21 cellular contexts compared by ENCODE assay signal in genomic region chrX:131577999-131578734, GRCh38. TPM values are rescaled to one million over a fixed set of nuclear protein-coding genes. Genes with fewer than 3 reads are reported as not detected.
DNase-seq lines count a peak whose midpoint lies in the region; ATAC-seq and TF ChIP-seq lines count a peak whose summit lies in the region.
"Had no signal": no experiment of that assay in that cellular context is flagged by ENCODE, and none has a peak within 500 bp of the region (broad histone marks: within the 10 kb centered on the region; RNA-seq: fewer than 3 reads in every experiment).

No MANE protein-coding gene starts in this region.

- peak overlapping the region; percentile 73 for H3K4me3 Mint-ChIP-seq in Caco-2 (ENCODE audit: unreplicated experiment)
- H3K4me3 Mint-ChIP-seq in WTC11 = peak overlapping the region; percentile 92
- no peak overlapping the region for H3K4me3 Mint-ChIP-seq in activated naive CD4-positive, alpha-beta T cell treated with anti-CD3 and anti-CD28 coated beads, Interleukin-2, amount 10 ng/mL, durations not matched to agents 7 days and 5 days
- H3K4me3 Mint-ChIP-seq: activated naive CD8-positive, alpha-beta T cell; CD8-positive, alpha-beta T cell had no signal

- H3K27ac Mint-ChIP-seq in Caco-2 (ENCODE audit: unreplicated experiment) (peak overlapping the region; percentile 98), WTC11 (peak overlapping the region; percentile 67)
- H3K27ac Mint-ChIP-seq in activated naive CD4-positive, alpha-beta T cell treated with anti-CD3 and anti-CD28 coated beads, Interleukin-2, amount 10 ng/mL, durations not matched to agents 7 days and 5 days = no peak overlapping the region
- H3K27ac Mint-ChIP-seq: activated naive CD8-positive, alpha-beta T cell; CD8-positive, alpha-beta T cell had no signal

- H3K36me3 ChIP-seq in Caco-2 (ENCODE audit: control insufficient read depth, insufficient read depth, low read length) = no peaks in the 10 kb centered on the region
- no peaks in the 10 kb centered on the region for H3K36me3 ChIP-seq in iPS-20b (ENCODE audit: insufficient read depth, low read depth, low read length)
- no peaks in the 10 kb centered on the region for H3K36me3 ChIP-seq in effector memory CD4-positive, alpha-beta T cell (ENCODE audit: control insufficient read depth, insufficient read depth, low read length)
- H3K36me3 ChIP-seq: breast epithelium, MG63 had no signal

- DNase-seq in Caco-2 = no peak
- DNase-seq in LNCaP clone FGC (ENCODE audit: low read depth) = no peak
- no peak for DNase-seq in WTC11 (ENCODE audit: low spot score)
- no peak for DNase-seq in effector memory CD4-positive, alpha-beta T cell
- DNase-seq in activated naive CD4-positive, alpha-beta T cell treated with anti-CD3 and anti-CD28 coated beads, Interleukin-2, amount 10 ng/mL, durations not matched to agents 7 days and 5 days = no peak
- DNase-seq in A172 (ENCODE audit: low spot score) = no peak
- DNase-seq: activated CD4-positive, alpha-beta T cell treated with anti-CD3 and anti-CD28 coated beads, Interleukin-2, amount 50 U/mL, for 4 hours; activated T-cell treated with anti-CD3 and anti-CD28 coated beads, Interleukin-2, amount 50 U/mL, for 48 hours; CD8-positive, alpha-beta T cell; dermis blood vessel endothelial cell; MG63; NCI-H748 treated with DMSO at 0.1 percent for 48 hours; stimulated activated CD4-positive, alpha-beta T cell treated with anti-CD3 and anti-CD28 coated beads, Interleukin-4, amount 100 ng/mL, for 1 hour had no signal

- no peak overlapping the region for H3K27ac ChIP-seq in iPS-20b (ENCODE audit: low read length)
- H3K27ac ChIP-seq in effector memory CD4-positive, alpha-beta T cell (ENCODE audit: insufficient read depth, low read length, poor library complexity, severe bottlenecking) = no peak overlapping the region
- H3K27ac ChIP-seq: breast epithelium, parathyroid adenoma, RWPE1 had no signal

- H3K4me1 Mint-ChIP-seq in Caco-2 (ENCODE audit: low read depth, unreplicated experiment) (peaks cover 9% of the 10 kb centered on the region), WTC11 (peaks cover 23% of the 10 kb centered on the region)
- no peaks in the 10 kb centered on the region for H3K4me1 Mint-ChIP-seq in activated naive CD4-positive, alpha-beta T cell treated with anti-CD3 and anti-CD28 coated beads, Interleukin-2, amount 10 ng/mL, durations not matched to agents 7 days and 5 days

- ATAC-seq in WTC11 (no peak), HG02588 (IDR thresholded peaks at IDR 0.05; ENCODE audit: unreplicated experiment) (no peak)
- ATAC-seq: CD8-positive, alpha-beta T cell had no signal

- H3K4me1 ChIP-seq in Caco-2 (no peaks in the 10 kb centered on the region), iPS-20b (ENCODE audit: insufficient read depth, low read length) (no peaks in the 10 kb centered on the region)
- H3K4me1 ChIP-seq in effector memory CD4-positive, alpha-beta T cell (ENCODE audit: control insufficient read depth, insufficient read depth, low read length, poor library complexity, severe bottlenecking) = no peaks in the 10 kb centered on the region
- H3K4me1 ChIP-seq: breast epithelium, parathyroid adenoma had no signal

- H3K9me3 Mint-ChIP-seq in Caco-2 (ENCODE audit: unreplicated experiment) (no peaks in the 10 kb centered on the region), WTC11 (0 out of 2 replicates have a peak, but pooled peaks cover 4% of the 10 kb centered on the region)
- H3K9me3 Mint-ChIP-seq in activated naive CD4-positive, alpha-beta T cell treated with anti-CD3 and anti-CD28 coated beads, Interleukin-2, amount 10 ng/mL, durations not matched to agents 7 days and 5 days = no peaks in the 10 kb centered on the region
- H3K9me3 Mint-ChIP-seq: CD8-positive, alpha-beta T cell had no signal

- BruUV-seq in Caco-2 (replicated peaks; lab: Mats Ljungman, UMichigan) = TSS peak; percentile 58

- POLR2A ChIA-PET in Caco-2 (lab: Charles Lee) = no interaction called here
- POLR2A ChIA-PET in WTC11 (lab: Charles Lee) = no interaction called here

- CTCF ChIA-PET in Caco-2 (lab: Charles Lee) = no interaction called here
- CTCF ChIA-PET in WTC11 (lab: Charles Lee) = no interaction called here
- CTCF ChIA-PET in activated naive CD4-positive, alpha-beta T cell treated with anti-CD3 and anti-CD28 coated beads, Interleukin-2, amount 10 ng/mL, durations not matched to agents 7 days and 5 days (lab: Charles Lee) = no interaction called here

- H3K9me3 ChIP-seq in Caco-2 (no peaks in the 10 kb centered on the region), iPS-20b (ENCODE audit: insufficient read depth, low read depth, low read length) (no peaks in the 10 kb centered on the region)
- no peaks in the 10 kb centered on the region for H3K9me3 ChIP-seq in effector memory CD4-positive, alpha-beta T cell (ENCODE audit: control insufficient read depth, low read length)
- H3K9me3 ChIP-seq: breast epithelium, MG63 had no signal

- H3K27me3 Mint-ChIP-seq in Caco-2 (ENCODE audit: insufficient read depth, unreplicated experiment) (no peaks in the 10 kb centered on the region), WTC11 (ENCODE audit: low read depth) (no peaks in the 10 kb centered on the region)
- H3K27me3 Mint-ChIP-seq in activated naive CD4-positive, alpha-beta T cell treated with anti-CD3 and anti-CD28 coated beads, Interleukin-2, amount 10 ng/mL, durations not matched to agents 7 days and 5 days = no peaks in the 10 kb centered on the region

- intact Hi-C loops in Caco-2 (cut with micrococcal nuclease; ENCODE audit: unreplicated experiment) = no loop called here

- H3K36me3 Mint-ChIP-seq in Caco-2 (ENCODE audit: insufficient read depth, unreplicated experiment) = peaks cover 5% of the 10 kb centered on the region
- H3K36me3 Mint-ChIP-seq in WTC11 = peaks cover 4% of the 10 kb centered on the region; the same call in 1 of the 2 replicates
- no peaks in the 10 kb centered on the region for H3K36me3 Mint-ChIP-seq in activated naive CD4-positive, alpha-beta T cell treated with anti-CD3 and anti-CD28 coated beads, Interleukin-2, amount 10 ng/mL, durations not matched to agents 7 days and 5 days
- H3K36me3 Mint-ChIP-seq: activated naive CD8-positive, alpha-beta T cell; CD8-positive, alpha-beta T cell had no signal

- H3K9ac ChIP-seq in iPS-20b (ENCODE audit: low read depth, low read length) = peak overlapping the region; percentile 66; the same call in 1 of the 2 replicates
- H3K9ac ChIP-seq: parathyroid adenoma had no signal

- no peak for TF ChIP-seq CTCF in Caco-2 (IDR thresholded peaks at IDR 0.05; ENCODE audit: insufficient read depth in 1 of 2, low read depth in 1 of 2, low read length in 1 of 2, severe bottlenecking in 1 of 2, unreplicated experiment in 1 of 2)
- TF ChIP-seq CTCF in LNCaP clone FGC (IDR thresholded peaks at IDR 0.05; ENCODE audit: control insufficient read depth, extremely low read depth, insufficient read depth) = no peak
- no peak for TF ChIP-seq CTCF in WTC11 (IDR thresholded peaks at IDR 0.05)

- H3K27me3 ChIP-seq in Caco-2 (replicated peaks; ENCODE audit: control insufficient read depth, insufficient read depth, low read length) = no peaks in the 10 kb centered on the region
- no peaks in the 10 kb centered on the region for H3K27me3 ChIP-seq in iPS-20b (ENCODE audit: insufficient read depth, low read length)
- no peaks in the 10 kb centered on the region for H3K27me3 ChIP-seq in effector memory CD4-positive, alpha-beta T cell (replicated peaks; ENCODE audit: control insufficient read depth, insufficient read depth, low read length, poor library complexity, severe bottlenecking)
- H3K27me3 ChIP-seq: MG63 had no signal

- peak overlapping the region; percentile 53 for H3K4me3 ChIP-seq in Caco-2 (ENCODE audit: low read depth, low read length)
- peak overlapping the region; percentile 57 for H3K4me3 ChIP-seq in LNCaP clone FGC (ENCODE audit: low read depth, low read length)
- H3K4me3 ChIP-seq in iPS-20b (ENCODE audit: low read length) = peak overlapping the region; percentile 76
- H3K4me3 ChIP-seq in effector memory CD4-positive, alpha-beta T cell (ENCODE audit: insufficient read depth, low read depth, low read length, poor library complexity, severe bottlenecking) = no peak overlapping the region
- H3K4me3 ChIP-seq: breast epithelium, MG63 had no signal

TF ChIP-seq in WTC11, 78 proteins besides CTCF, POLR2A, EP300 and RAD21 (continues in another document):
- TF ChIP-seq NFATC4 (CRISPR knock-in tag; IDR thresholded peaks at IDR 0.05) (no peak), HMGXB4 (CRISPR knock-in tag; IDR thresholded peaks at IDR 0.05) (no peak), ELF4 (CRISPR knock-in tag; IDR thresholded peaks at IDR 0.05; ENCODE audit: low read depth) (no peak), ERG (CRISPR knock-in tag; IDR thresholded peaks at IDR 0.05) (no peak), ETV6 (CRISPR knock-in tag; IDR thresholded peaks at IDR 0.05) (no peak), ZNF423 (CRISPR knock-in tag; IDR thresholded peaks at IDR 0.05) (no peak), RELA (CRISPR knock-in tag; IDR thresholded peaks at IDR 0.05; ENCODE audit: borderline replicate concordance) (no peak)

RNA-seq across cellular contexts. Expression of gene OR13H1, which starts 34.3 kb away (rescaled TPM):
- total RNA-seq in Caco-2 (2022) (not detected in 2 replicates), WTC11 (2021) (not detected in 3 replicates)
- not detected in 2 replicates for total RNA-seq in A172 (2014; rRNA removed; shearing (Covaris generic))
- total RNA-seq: breast epithelium; CD8-positive, alpha-beta T cell; dermis blood vessel endothelial cell; G401; skeletal muscle tissue had no signal
